Comparison of ENCODE assay signal across 25 cellular contexts in genomic region chr10:71721313-71721712, GRCh38. TPM values are rescaled to one million over a fixed set of nuclear protein-coding genes. Genes with fewer than 3 reads are reported as not detected.
A peak's percentile ranks its signal among the peaks of the same experiment; 100 is the strongest.
DNase-seq lines count a peak whose midpoint lies in the region; ATAC-seq, FAIRE-seq and TF ChIP-seq lines count a peak whose summit lies in the region.
"Had no signal": no experiment of that assay in that cellular context is flagged by ENCODE, and none has a peak within 500 bp of the region (broad histone marks: within the 10 kb centered on the region; RNA-seq: fewer than 3 reads in every experiment).

No MANE protein-coding gene starts in this region.

- no peak overlapping the region for H3K14ac ChIP-seq in H1 (ENCODE audit: insufficient read length)

- DNase-seq in activated naive CD4-positive, alpha-beta T cell treated with anti-CD3 and anti-CD28 coated beads, Interleukin-2, amount 50 U/mL, for 72 hours (ENCODE audit: low spot score in 2 of 2): no peak
- DNase-seq in activated naive CD4-positive, alpha-beta T cell treated with Interleukin-2 at 50 U/mL for 16 hours: no peak
- DNase-seq in H1 (ENCODE audit: low read depth in 1 of 2, low spot score in 2 of 2) (no peak), left ventricle myocardium inferior (no peak), HT-29 (ENCODE audit: low spot score) (no peak), T-cell (no peak)
- DNase-seq: DMS153; DND-41; IMR-90; MM.1S; NCI-H2029 treated with DMSO at 0.1 percent for 48 hours; NCI-H446 treated with DMSO at 0.1 percent for 48 hours; NCI-H526; NCI-H82; NK-92 treated with Interleukin-12 subunit alpha and Interleukin-12 subunit beta, amount 100 ng/mL, for 24 hours; PC-3; Right ventricle myocardium superior had no signal

- no peak for TF ChIP-seq CTCF in H1 (IDR thresholded peaks at IDR 0.05; ENCODE audit: control extremely low read depth in 1 of 3, insufficient read depth in 1 of 3, low read depth in 1 of 3, low read length in 3 of 3)
- TF ChIP-seq CTCF in left ventricle myocardium inferior (IDR thresholded peaks at IDR 0.05; ENCODE audit: borderline replicate concordance): no peak

- H3K18ac ChIP-seq in H1 (ENCODE audit: extremely low read depth, low read length): no peak overlapping the region

- H3K36me3 ChIP-seq in H1 (ENCODE audit: control insufficient read depth in 2 of 4, insufficient read depth in 4 of 4, low read length in 3 of 4) (no peaks in the 10 kb centered on the region), left ventricle myocardium inferior (no peaks in the 10 kb centered on the region)
- H3K36me3 ChIP-seq: SJSA1 had no signal

- TF ChIP-seq POLR2A in H1 (IDR thresholded peaks at IDR 0.05; ENCODE audit: control extremely low read depth in 1 of 2, low read depth in 2 of 2, low read length in 2 of 2): no peak

- H4K8ac ChIP-seq in H1 (ENCODE audit: extremely low read depth, insufficient read depth, low read length): no peak overlapping the region

- intact Hi-C loops in left ventricle myocardium inferior (cut with micrococcal nuclease): loop anchor here (10.0 kb wide), 1 partner anchor 53 kb away; the partner anchor contains the start of gene VSIR

- no peaks in the 10 kb centered on the region for H3K9me3 Mint-ChIP-seq in activated naive CD4-positive, alpha-beta T cell treated with anti-CD3 and anti-CD28 coated beads, Interleukin-2, amount 50 U/mL, for 72 hours
- H3K9me3 Mint-ChIP-seq in activated T-helper 17 cell treated with anti-CD3 and anti-CD28 coated beads, Interleukin-2, amount 50 U/mL, for 72 hours: no peaks in the 10 kb centered on the region
- no peaks in the 10 kb centered on the region for H3K9me3 Mint-ChIP-seq in T-cell

- WGBS in H1 (ENCODE audit: extremely low coverage in 1 of 2, insufficient coverage in 1 of 2, insufficient read length in 1 of 2, insufficient replicate concordance in 2 of 2, low coverage in 1 of 2, low lambda C conversion rate in 2 of 2, missing lambda C conversion rate in 1 of 2), 2 experiments: 91% methylated on average over 6 of the region's 6 CpGs; no CpG with 5 or more reads in 1 of the 2 experiments

- H2AFZ ChIP-seq in H1 (ENCODE audit: low read length): no peak overlapping the region

- no peak overlapping the region for H3K4ac ChIP-seq in H1 (replicated peaks; ENCODE audit: insufficient read length, low read depth, low read length)

- no peak overlapping the region for H3K4me2 ChIP-seq in H1 (ENCODE audit: insufficient read depth in 1 of 2, low read depth in 2 of 2, low read length in 2 of 2)
- H3K4me2 ChIP-seq: KMS-11 had no signal

- 0 out of 2 replicates have a peak overlapping the region, but pooled peaks have one; percentile 39 for H2AK5ac ChIP-seq in H1 (ENCODE audit: low read depth, low read length)

- H3K79me2 ChIP-seq in H1 (ENCODE audit: control insufficient read depth in 1 of 2, insufficient read depth in 2 of 2, low read length in 2 of 2): no peaks in the 10 kb centered on the region

- H4K5ac ChIP-seq in H1 (ENCODE audit: insufficient read length, low read depth, low read length): no peak overlapping the region

- peaks cover 0 to 6% (median 0%) of the 10 kb centered on the region in 4 experiments; a peak in 2 of 7 replicates for H3K27me3 ChIP-seq in H1 (replicated peaks in 1 of 4; ENCODE audit: control insufficient read depth in 3 of 4, extremely low read depth in 1 of 4, insufficient read depth in 3 of 4, low read length in 3 of 4)
- no peaks in the 10 kb centered on the region for H3K27me3 ChIP-seq in left ventricle myocardium inferior (ENCODE audit: low read depth)
- H3K27me3 ChIP-seq: SJSA1 had no signal

- H2BK12ac ChIP-seq in H1 (ENCODE audit: low read depth, low read length): no peak overlapping the region

- TF ChIP-seq RAD21 in H1 (IDR thresholded peaks at IDR 0.05 in 1 of 2, conservative IDR thresholded peaks at IDR 0.05 in 1 of 2; ENCODE audit: low read depth in 2 of 2, low read length in 2 of 2): no peak

- H2BK15ac ChIP-seq in H1 (ENCODE audit: low read length): no peak overlapping the region

- H3K27ac ChIP-seq in H1 (ENCODE audit: low read depth, low read length): no peak overlapping the region
- H3K27ac ChIP-seq in left ventricle myocardium inferior (replicated peaks): no peak overlapping the region
- H3K27ac ChIP-seq: C4-2B, KMS-11, SJSA1 had no signal

- no peak for TF ChIP-seq EP300 in H1 (IDR thresholded peaks at IDR 0.05; ENCODE audit: borderline replicate concordance in 1 of 2, low read depth in 2 of 2, low read length in 2 of 2)

- H3K9me3 ChIP-seq in H1 (ENCODE audit: insufficient read depth in 2 of 2, low read depth in 1 of 2, low read length in 1 of 2): no peaks in the 10 kb centered on the region
- no peaks in the 10 kb centered on the region for H3K9me3 ChIP-seq in left ventricle myocardium inferior (replicated peaks)
- H3K9me3 ChIP-seq: SJSA1 had no signal

- H3K27ac Mint-ChIP-seq in activated naive CD4-positive, alpha-beta T cell treated with anti-CD3 and anti-CD28 coated beads, Interleukin-2, amount 50 U/mL, for 72 hours: peak overlapping the region; percentile 48 to 75
- peak overlapping the region; percentile 98 for H3K27ac Mint-ChIP-seq in activated T-helper 17 cell treated with anti-CD3 and anti-CD28 coated beads, Interleukin-2, amount 50 U/mL, for 72 hours
- peak overlapping the region in 1 of 2 donors; percentile 30 for H3K27ac Mint-ChIP-seq in T-cell
- H3K27ac Mint-ChIP-seq: B cell had no signal

- H2BK20ac ChIP-seq in H1 (ENCODE audit: low read length): no peak overlapping the region

- H3K23me2 ChIP-seq in H1 (ENCODE audit: low read depth, low read length): peaks cover 2% of the 10 kb centered on the region; the same call in 1 of the 2 replicates

- H3K23ac ChIP-seq in H1 (ENCODE audit: insufficient read length): no peak overlapping the region

- H2BK120ac ChIP-seq in H1 (replicated peaks; ENCODE audit: low read depth, low read length): no peak overlapping the region

- POLR2A ChIA-PET in H1 (lab: Charles Lee; ENCODE audit: partially characterized antibody) (no interaction called here), T-cell (lab: Charles Lee) (no interaction called here)

- H3K9ac ChIP-seq in H1 (replicated peaks in 1 of 4; ENCODE audit: extremely low read depth in 1 of 4, low read depth in 3 of 4, low read length in 3 of 4): no peak overlapping the region
- H3K9ac ChIP-seq: KMS-11 had no signal

- no peaks in the 10 kb centered on the region for H3K27me3 Mint-ChIP-seq in activated T-helper 17 cell treated with anti-CD3 and anti-CD28 coated beads, Interleukin-2, amount 50 U/mL, for 72 hours
- no peaks in the 10 kb centered on the region for H3K27me3 Mint-ChIP-seq in T-cell

- no peak for ATAC-seq in activated naive CD4-positive, alpha-beta T cell treated with anti-CD3 and anti-CD28 coated beads, Interleukin-2, amount 50 U/mL, for 72 hours
- no peak for ATAC-seq in activated T-helper 17 cell treated with anti-CD3 and anti-CD28 coated beads, Interleukin-2, amount 50 U/mL, for 72 hours (replicated peaks)
- no peak for ATAC-seq in T-cell (replicated peaks in 1 of 4)
- ATAC-seq: HCT116, PC-3 had no signal

- H3K4me1 ChIP-seq in H1 (replicated peaks in 1 of 4; ENCODE audit: control insufficient read depth in 3 of 4, insufficient read depth in 4 of 4, low read length in 3 of 4) (peaks cover 0 to 14% (median 6%) of the 10 kb centered on the region in 4 experiments; a peak in 6 of 7 replicates), left ventricle myocardium inferior (peaks cover 46% of the 10 kb centered on the region)

- no peak for FAIRE-seq in H1 (lab: Jason Lieb, UNC)
- FAIRE-seq: GM12892 had no signal

- peaks cover 0 to 4% of the 10 kb centered on the region in 2 donors for H3K36me3 Mint-ChIP-seq in activated naive CD4-positive, alpha-beta T cell treated with anti-CD3 and anti-CD28 coated beads, Interleukin-2, amount 50 U/mL, for 72 hours
- H3K36me3 Mint-ChIP-seq in activated T-helper 17 cell treated with anti-CD3 and anti-CD28 coated beads, Interleukin-2, amount 50 U/mL, for 72 hours (ENCODE audit: low read depth): no peaks in the 10 kb centered on the region
- H3K36me3 Mint-ChIP-seq in T-cell: no peaks in the 10 kb centered on the region

- H3K56ac ChIP-seq in H1 (replicated peaks; ENCODE audit: insufficient read length, low read depth, low read length): no peak overlapping the region

- CTCF ChIA-PET in H1 (lab: Charles Lee; ENCODE audit: partially characterized antibody) (interaction anchor here (1.4 to 7.2 kb wide), 5 partner anchors 10 to 91 kb away, joined by 3 to 65 read pairs (median 5); no protein-coding TSS in a partner anchor), T-cell (lab: Charles Lee) (interaction anchor here (0.6 to 0.9 kb wide), 2 partner anchors 13 to 175 kb away, joined by 3 read pairs; no protein-coding TSS in a partner anchor)

- H4K20me1 ChIP-seq in H1 (replicated peaks in 1 of 2; ENCODE audit: control insufficient read depth in 1 of 2, insufficient read depth in 2 of 2, low read length in 2 of 2): no peaks in the 10 kb centered on the region

- no peak overlapping the region for H3K4me3 Mint-ChIP-seq in activated T-helper 17 cell treated with anti-CD3 and anti-CD28 coated beads, Interleukin-2, amount 50 U/mL, for 72 hours
- H3K4me3 Mint-ChIP-seq in T-cell: no peak overlapping the region
- H3K4me3 Mint-ChIP-seq: B cell had no signal

- no peaks in the 10 kb centered on the region for H3K79me1 ChIP-seq in H1 (ENCODE audit: low read depth, low read length)

- no peak overlapping the region for H4K91ac ChIP-seq in H1 (replicated peaks; ENCODE audit: insufficient read length, low read length)

- H2BK5ac ChIP-seq in H1 (ENCODE audit: low read depth, low read length): no peak overlapping the region

- H3K4me3 ChIP-seq in H1 (ENCODE audit: extremely low read depth in 1 of 4, insufficient read depth in 2 of 4, low read depth in 3 of 4, low read length in 4 of 4) (no peak overlapping the region), left ventricle myocardium inferior (no peak overlapping the region)
- H3K4me3 ChIP-seq: SJSA1 had no signal

- peaks cover 27% of the 10 kb centered on the region for H3K4me1 Mint-ChIP-seq in activated T-helper 17 cell treated with anti-CD3 and anti-CD28 coated beads, Interleukin-2, amount 50 U/mL, for 72 hours
- peaks cover 35 to 64% (median 50%) of the 10 kb centered on the region in 3 donors for H3K4me1 Mint-ChIP-seq in T-cell

RNA-seq across cellular contexts. Expression of gene C10orf105, which starts 1.7 kb away (rescaled TPM):
- under 1 TPM; 0.45 to 0.68 TPM for total RNA-seq in activated naive CD4-positive, alpha-beta T cell treated with anti-CD3 and anti-CD28 coated beads, Interleukin-2, amount 50 U/mL, for 72 hours
- total RNA-seq in activated T-helper 17 cell treated with anti-CD3 and anti-CD28 coated beads, Interleukin-2, amount 50 U/mL, for 72 hours: 1 to 10 TPM in 1 of 2 donors, under 1 TPM in 1; 0.04 to 1.0 TPM
- 0.48 and 0.73 TPM in 2 replicates for total RNA-seq in H1 (2021; fragmentation: NEBNext Ultra II Directional; extraction: Animal tissue kit (Norgen Biotek cat#: 25700))
- polyA plus RNA-seq in H1 (2011; rRNA removed): 0.71 and 1.4 TPM in 2 replicates
- 0.93 TPM for polyA plus RNA-seq in H1 (2011; cell fraction: cytosol; rRNA removed)
- polyA plus RNA-seq in H1 (2011; cell fraction: nucleus; rRNA removed): 1.3 TPM
- 0.64 to 1.1 TPM (median 0.87 TPM) in 4 replicates for polyA plus RNA-seq in H1 (2012, experiment 1 of 2)
- 0.84 TPM for polyA plus RNA-seq in H1 (2012, experiment 2 of 2)
- polyA plus RNA-seq in H1 (2013, experiment 1 of 2): 0.51 TPM
- polyA plus RNA-seq in H1 (2013, experiment 2 of 2): 0.61 TPM
- polyA minus RNA-seq in H1 (2011; rRNA and poly(A)+ RNA removed): 0.76 and 1.7 TPM in 2 replicates
- polyA minus RNA-seq in H1 (2011; cell fraction: cytosol; rRNA and poly(A)+ RNA removed): 0.51 TPM
- 1.4 TPM for polyA minus RNA-seq in H1 (2011; cell fraction: nucleus; rRNA and poly(A)+ RNA removed)
- 0.05 TPM for total RNA-seq in left ventricle myocardium inferior
- 0.20 TPM in 1 of 2 replicates, not detected in the other for total RNA-seq in HT-29 (2014; rRNA removed; shearing (Covaris generic))
- total RNA-seq in T-cell: under 1 TPM; 0.15 to 0.45 (median 0.16) TPM
- total RNA-seq: B cell, H4, PC-3, SJSA1 had no signal
- polyA plus RNA-seq: IMR-90 had no signal

RNA-seq across cellular contexts. Expression of gene VSIR, which starts 52.0 kb away (rescaled TPM):
- 100 to 1,000 TPM in 1 of 2 donors, 10 to 100 TPM in 1; 54.5 to 126 TPM for total RNA-seq in activated naive CD4-positive, alpha-beta T cell treated with anti-CD3 and anti-CD28 coated beads, Interleukin-2, amount 50 U/mL, for 72 hours
- 100 to 1,000 TPM in 1 of 2 donors, 10 to 100 TPM in 1; 27.9 to 125 TPM for total RNA-seq in activated T-helper 17 cell treated with anti-CD3 and anti-CD28 coated beads, Interleukin-2, amount 50 U/mL, for 72 hours
- total RNA-seq in H1 (2021; fragmentation: NEBNext Ultra II Directional; extraction: Animal tissue kit (Norgen Biotek cat#: 25700)): not detected in 2 replicates
- 0.33 and 0.75 TPM in 2 replicates for polyA plus RNA-seq in H1 (2011; rRNA removed)
- 0.06 TPM for polyA plus RNA-seq in H1 (2011; cell fraction: cytosol; rRNA removed)
- polyA plus RNA-seq in H1 (2011; cell fraction: nucleus; rRNA removed): 0.56 TPM
- 0.08 to 0.32 TPM (median 0.29 TPM) in 3 of 4 replicates, not detected in the other for polyA plus RNA-seq in H1 (2012, experiment 1 of 2)
- 0.22 TPM for polyA plus RNA-seq in H1 (2012, experiment 2 of 2)
- 0.34 TPM for polyA plus RNA-seq in H1 (2013, experiment 1 of 2)
- 0.42 TPM for polyA plus RNA-seq in H1 (2013, experiment 2 of 2)
- 0.17 and 0.35 TPM in 2 replicates for polyA minus RNA-seq in H1 (2011; rRNA and poly(A)+ RNA removed)
- 1.0 TPM for polyA minus RNA-seq in H1 (2011; cell fraction: cytosol; rRNA and poly(A)+ RNA removed)
- 0.90 TPM for polyA minus RNA-seq in H1 (2011; cell fraction: nucleus; rRNA and poly(A)+ RNA removed)
- 104 TPM for total RNA-seq in left ventricle myocardium inferior
- 25.0 and 28.8 TPM in 2 replicates for total RNA-seq in HT-29 (2014; rRNA removed; shearing (Covaris generic))
- total RNA-seq in T-cell: 100 to 1,000 TPM in 2 of 5 donors, 10 to 100 TPM in 3; 81.4 to 134 (median 98.3) TPM

Comparison
In these comparisons a context has a peak if more than half of its experiments do, and no peak if none do; other contexts are left out.
1. RNA of gene VSIR, which starts 52.0 kb away (total RNA-seq): 54.5 to 126 TPM in activated naive CD4-positive, alpha-beta T cell treated with anti-CD3 and anti-CD28 coated beads, Interleukin-2, amount 50 U/mL, for 72 hours, 27.9 to 125 TPM in activated T-helper 17 cell treated with anti-CD3 and anti-CD28 coated beads, Interleukin-2, amount 50 U/mL, for 72 hours, 104 TPM in left ventricle myocardium inferior (single experiment), 81.4 to 134 TPM in T-cell and 25.0 to 28.8 TPM in HT-29; not detected in H1; every median in the first group is over 10 times any median in the second.